Comparison of ENCODE assay signal across 11 cellular contexts in genomic region chr7:122304996-122305421, GRCh38. TPM values are rescaled to one million over a fixed set of nuclear protein-coding genes. Genes with fewer than 3 reads are reported as not detected.
DNase-seq lines count a peak whose midpoint lies in the region; ATAC-seq and TF ChIP-seq lines count a peak whose summit lies in the region.
"Had no signal": no experiment of that assay in that cellular context is flagged by ENCODE, and none has a peak within 500 bp of the region (broad histone marks: within the 10 kb centered on the region; RNA-seq: fewer than 3 reads in every experiment).

No MANE protein-coding gene starts in this region.

- peaks cover 27% of the 10 kb centered on the region for H3K4me1 Mint-ChIP-seq in chondrocyte (ENCODE audit: low read depth)
- H3K4me1 Mint-ChIP-seq in activated T-helper 2 cell treated with anti-CD3 and anti-CD28 coated beads, Interferon-gamma antibody, Interleukin-2, Interleukin-4, amounts not matched to agents 10 μg/mL and 5 μg/mL and 100 μg/mL, durations not matched to agents 14 hours and 24 hours and 36 hours (ENCODE audit: low read depth), result no peaks in the 10 kb centered on the region

- H3K4me3 ChIP-seq in lower lobe of right lung (peak overlapping the region; percentile 28), subcutaneous abdominal adipose tissue (ENCODE audit: low read depth in 1 of 5, low read length in 5 of 5) (peak overlapping the region in 4 of 5 donors; percentile 40 to 53 (median 46))

- H3K9me3 ChIP-seq in lower lobe of right lung, result no peaks in the 10 kb centered on the region
- peaks cover 0 to 2% (median 0%) of the 10 kb centered on the region in 5 donors for H3K9me3 ChIP-seq in subcutaneous abdominal adipose tissue (ENCODE audit: control insufficient read depth in 5 of 5, low read length in 5 of 5)

- ATAC-seq in lower lobe of right lung (peak in 1 of 2 donors; percentile 45), GM19351 (IDR thresholded peaks at IDR 0.05; ENCODE audit: unreplicated experiment) (no peak)

- no peak overlapping the region for H3K4me3 Mint-ChIP-seq in chondrocyte (ENCODE audit: unreplicated experiment)
- no peak overlapping the region for H3K4me3 Mint-ChIP-seq in activated T-helper 2 cell treated with anti-CD3 and anti-CD28 coated beads, Interferon-gamma antibody, Interleukin-2, Interleukin-4, amounts not matched to agents 10 μg/mL and 5 μg/mL and 100 μg/mL, durations not matched to agents 14 hours and 24 hours and 36 hours (ENCODE audit: low read depth)

- no peak overlapping the region for H3K27ac Mint-ChIP-seq in chondrocyte (ENCODE audit: unreplicated experiment)
- H3K27ac Mint-ChIP-seq in activated T-helper 2 cell treated with anti-CD3 and anti-CD28 coated beads, Interferon-gamma antibody, Interleukin-2, Interleukin-4, amounts not matched to agents 10 μg/mL and 5 μg/mL and 100 μg/mL, durations not matched to agents 14 hours and 24 hours and 36 hours, result no peak overlapping the region

- H3K36me3 Mint-ChIP-seq in chondrocyte (ENCODE audit: low read depth), result peaks cover under 1% of the 10 kb centered on the region
- no peaks in the 10 kb centered on the region for H3K36me3 Mint-ChIP-seq in activated T-helper 2 cell treated with anti-CD3 and anti-CD28 coated beads, Interferon-gamma antibody, Interleukin-2, Interleukin-4, amounts not matched to agents 10 μg/mL and 5 μg/mL and 100 μg/mL, durations not matched to agents 14 hours and 24 hours and 36 hours (ENCODE audit: low read depth)

- peak; percentile 67 for DNase-seq in NCI-H2196 treated with DMSO at 0.1 percent for 48 hours (lab: John Stamatoyannopoulos, UW; ENCODE audit: unreplicated experiment)
- no peak for DNase-seq in NCI-H2196 (lab: John Stamatoyannopoulos, UW; ENCODE audit: unreplicated experiment)
- DNase-seq in chondrocyte (ENCODE audit: low spot score), result peak; percentile 75
- DNase-seq in lower lobe of right lung, result no peak
- no peak for DNase-seq in effector CD8-positive, alpha-beta T cell (lab: John Stamatoyannopoulos, UW)
- DNase-seq in activated T-helper 2 cell treated with anti-CD3 and anti-CD28 coated beads, Interferon-gamma antibody, Interleukin-2, Interleukin-4, amounts not matched to agents 10 μg/mL and 5 μg/mL and 100 μg/mL, durations not matched to agents 14 hours and 24 hours and 36 hours (ENCODE audit: low spot score), result no peak
- DNase-seq: stimulated activated CD4-positive, alpha-beta T cell treated with anti-CD3 and anti-CD28 coated beads, Interleukin-4, amount 100 ng/mL, for 4 hours had no signal

- no peak overlapping the region for H3K9ac ChIP-seq in subcutaneous abdominal adipose tissue (ENCODE audit: low read length in 5 of 5)

- H3K36me3 ChIP-seq in lower lobe of right lung, result no peaks in the 10 kb centered on the region
- no peaks in the 10 kb centered on the region for H3K36me3 ChIP-seq in subcutaneous abdominal adipose tissue (ENCODE audit: control insufficient read depth in 5 of 5, insufficient read depth in 5 of 5, low read length in 5 of 5)

- H3K27ac ChIP-seq in lower lobe of right lung, result no peak overlapping the region
- no peak overlapping the region for H3K27ac ChIP-seq in subcutaneous abdominal adipose tissue (ENCODE audit: low read depth, low read length)

- peaks cover 87% of the 10 kb centered on the region for H3K27me3 Mint-ChIP-seq in chondrocyte (ENCODE audit: low read depth)
- peaks cover 87% of the 10 kb centered on the region for H3K27me3 Mint-ChIP-seq in activated T-helper 2 cell treated with anti-CD3 and anti-CD28 coated beads, Interferon-gamma antibody, Interleukin-2, Interleukin-4, amounts not matched to agents 10 μg/mL and 5 μg/mL and 100 μg/mL, durations not matched to agents 14 hours and 24 hours and 36 hours (ENCODE audit: low read depth)

- H3K9me3 Mint-ChIP-seq in chondrocyte (ENCODE audit: low read depth), result no peaks in the 10 kb centered on the region
- H3K9me3 Mint-ChIP-seq in activated T-helper 2 cell treated with anti-CD3 and anti-CD28 coated beads, Interferon-gamma antibody, Interleukin-2, Interleukin-4, amounts not matched to agents 10 μg/mL and 5 μg/mL and 100 μg/mL, durations not matched to agents 14 hours and 24 hours and 36 hours, result no peaks in the 10 kb centered on the region

- TF ChIP-seq CTCF in chondrocyte (IDR thresholded peaks at IDR 0.05) (no peak), lower lobe of right lung (IDR thresholded peaks at IDR 0.05) (no peak)

- peaks cover 100% of the 10 kb centered on the region for H3K27me3 ChIP-seq in lower lobe of right lung (ENCODE audit: low read depth)
- H3K27me3 ChIP-seq in subcutaneous abdominal adipose tissue (ENCODE audit: control insufficient read depth in 5 of 5, insufficient read depth in 4 of 5, low read length in 5 of 5), result peaks cover 71 to 94% (median 84%) of the 10 kb centered on the region in 5 donors

- intact Hi-C loops in lower lobe of right lung (cut with DNase I), result no loop called here
- intact Hi-C loops in activated T-helper 2 cell treated with anti-CD3 and anti-CD28 coated beads, Interferon-gamma antibody, Interleukin-2, Interleukin-4, amounts not matched to agents 10 μg/mL and 5 μg/mL and 100 μg/mL, durations not matched to agents 14 hours and 24 hours and 36 hours (cut with micrococcal nuclease), result loop anchor here (5.0 to 10.0 kb wide), 2 partner anchors 430 to 582 kb away; partner anchors contain the start of genes CADPS2 and PTPRZ1

- H3K4me1 ChIP-seq in lower lobe of right lung, result peaks cover 28% of the 10 kb centered on the region
- peaks cover 4 to 44% (median 36%) of the 10 kb centered on the region in 5 donors for H3K4me1 ChIP-seq in subcutaneous abdominal adipose tissue (ENCODE audit: control insufficient read depth in 5 of 5, insufficient read depth in 5 of 5, low read length in 5 of 5)

RNA-seq across cellular contexts. Expression of gene FEZF1, which starts 0.5 kb away (rescaled TPM):
- total RNA-seq in chondrocyte (not detected in 3 replicates), lower lobe of right lung (not detected)
- not detected in 2 replicates for total RNA-seq in activated T-helper 2 cell treated with anti-CD3 and anti-CD28 coated beads, Interferon-gamma antibody, Interleukin-2, Interleukin-4, amounts not matched to agents 10 μg/mL and 5 μg/mL and 100 μg/mL, durations not matched to agents 14 hours and 24 hours and 36 hours
- total RNA-seq: endothelial cell of umbilical vein, mononuclear cell had no signal

Comparison
In these comparisons a context has a peak if more than half of its experiments do, and no peak if none do; other contexts are left out.
1. DNase-seq: peak in NCI-H2196 treated with DMSO at 0.1 percent for 48 hours (single experiment) and chondrocyte (single experiment); none in NCI-H2196 (single experiment), lower lobe of right lung (single experiment), effector CD8-positive, alpha-beta T cell (single experiment) and activated T-helper 2 cell treated with anti-CD3 and anti-CD28 coated beads, Interferon-gamma antibody, Interleukin-2, Interleukin-4, amounts not matched to agents 10 μg/mL and 5 μg/mL and 100 μg/mL, durations not matched to agents 14 hours and 24 hours and 36 hours (single experiment).